In the genomic region with DNA sequence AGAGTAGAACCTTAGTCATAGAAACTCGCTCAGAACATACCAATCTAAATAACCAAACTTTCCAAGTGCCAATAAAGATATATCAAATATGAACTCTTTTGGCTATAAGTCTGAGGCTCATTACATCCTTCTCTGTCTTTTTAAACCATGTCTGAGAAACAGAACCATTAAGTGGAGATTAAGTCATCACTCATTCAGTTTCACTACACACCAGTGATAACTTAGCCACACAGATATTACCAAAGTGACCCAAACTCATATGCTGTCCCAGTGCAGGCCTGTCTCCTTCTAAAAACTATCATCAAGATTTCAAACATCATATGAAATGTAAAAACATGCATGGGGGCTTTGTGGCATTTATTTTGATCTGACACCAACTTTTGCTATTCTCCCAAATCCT, we compare ENCODE assay signal across 3 cellular contexts.
TF ChIP-seq lines count a peak whose summit lies in the region.

No MANE protein-coding gene starts in this region.

TF ChIP-seq in GM23338, 12 proteins besides CTCF, POLR2A, EP300 and RAD21 (continued from another document and continues in another):
- TF ChIP-seq, protein P1, sequence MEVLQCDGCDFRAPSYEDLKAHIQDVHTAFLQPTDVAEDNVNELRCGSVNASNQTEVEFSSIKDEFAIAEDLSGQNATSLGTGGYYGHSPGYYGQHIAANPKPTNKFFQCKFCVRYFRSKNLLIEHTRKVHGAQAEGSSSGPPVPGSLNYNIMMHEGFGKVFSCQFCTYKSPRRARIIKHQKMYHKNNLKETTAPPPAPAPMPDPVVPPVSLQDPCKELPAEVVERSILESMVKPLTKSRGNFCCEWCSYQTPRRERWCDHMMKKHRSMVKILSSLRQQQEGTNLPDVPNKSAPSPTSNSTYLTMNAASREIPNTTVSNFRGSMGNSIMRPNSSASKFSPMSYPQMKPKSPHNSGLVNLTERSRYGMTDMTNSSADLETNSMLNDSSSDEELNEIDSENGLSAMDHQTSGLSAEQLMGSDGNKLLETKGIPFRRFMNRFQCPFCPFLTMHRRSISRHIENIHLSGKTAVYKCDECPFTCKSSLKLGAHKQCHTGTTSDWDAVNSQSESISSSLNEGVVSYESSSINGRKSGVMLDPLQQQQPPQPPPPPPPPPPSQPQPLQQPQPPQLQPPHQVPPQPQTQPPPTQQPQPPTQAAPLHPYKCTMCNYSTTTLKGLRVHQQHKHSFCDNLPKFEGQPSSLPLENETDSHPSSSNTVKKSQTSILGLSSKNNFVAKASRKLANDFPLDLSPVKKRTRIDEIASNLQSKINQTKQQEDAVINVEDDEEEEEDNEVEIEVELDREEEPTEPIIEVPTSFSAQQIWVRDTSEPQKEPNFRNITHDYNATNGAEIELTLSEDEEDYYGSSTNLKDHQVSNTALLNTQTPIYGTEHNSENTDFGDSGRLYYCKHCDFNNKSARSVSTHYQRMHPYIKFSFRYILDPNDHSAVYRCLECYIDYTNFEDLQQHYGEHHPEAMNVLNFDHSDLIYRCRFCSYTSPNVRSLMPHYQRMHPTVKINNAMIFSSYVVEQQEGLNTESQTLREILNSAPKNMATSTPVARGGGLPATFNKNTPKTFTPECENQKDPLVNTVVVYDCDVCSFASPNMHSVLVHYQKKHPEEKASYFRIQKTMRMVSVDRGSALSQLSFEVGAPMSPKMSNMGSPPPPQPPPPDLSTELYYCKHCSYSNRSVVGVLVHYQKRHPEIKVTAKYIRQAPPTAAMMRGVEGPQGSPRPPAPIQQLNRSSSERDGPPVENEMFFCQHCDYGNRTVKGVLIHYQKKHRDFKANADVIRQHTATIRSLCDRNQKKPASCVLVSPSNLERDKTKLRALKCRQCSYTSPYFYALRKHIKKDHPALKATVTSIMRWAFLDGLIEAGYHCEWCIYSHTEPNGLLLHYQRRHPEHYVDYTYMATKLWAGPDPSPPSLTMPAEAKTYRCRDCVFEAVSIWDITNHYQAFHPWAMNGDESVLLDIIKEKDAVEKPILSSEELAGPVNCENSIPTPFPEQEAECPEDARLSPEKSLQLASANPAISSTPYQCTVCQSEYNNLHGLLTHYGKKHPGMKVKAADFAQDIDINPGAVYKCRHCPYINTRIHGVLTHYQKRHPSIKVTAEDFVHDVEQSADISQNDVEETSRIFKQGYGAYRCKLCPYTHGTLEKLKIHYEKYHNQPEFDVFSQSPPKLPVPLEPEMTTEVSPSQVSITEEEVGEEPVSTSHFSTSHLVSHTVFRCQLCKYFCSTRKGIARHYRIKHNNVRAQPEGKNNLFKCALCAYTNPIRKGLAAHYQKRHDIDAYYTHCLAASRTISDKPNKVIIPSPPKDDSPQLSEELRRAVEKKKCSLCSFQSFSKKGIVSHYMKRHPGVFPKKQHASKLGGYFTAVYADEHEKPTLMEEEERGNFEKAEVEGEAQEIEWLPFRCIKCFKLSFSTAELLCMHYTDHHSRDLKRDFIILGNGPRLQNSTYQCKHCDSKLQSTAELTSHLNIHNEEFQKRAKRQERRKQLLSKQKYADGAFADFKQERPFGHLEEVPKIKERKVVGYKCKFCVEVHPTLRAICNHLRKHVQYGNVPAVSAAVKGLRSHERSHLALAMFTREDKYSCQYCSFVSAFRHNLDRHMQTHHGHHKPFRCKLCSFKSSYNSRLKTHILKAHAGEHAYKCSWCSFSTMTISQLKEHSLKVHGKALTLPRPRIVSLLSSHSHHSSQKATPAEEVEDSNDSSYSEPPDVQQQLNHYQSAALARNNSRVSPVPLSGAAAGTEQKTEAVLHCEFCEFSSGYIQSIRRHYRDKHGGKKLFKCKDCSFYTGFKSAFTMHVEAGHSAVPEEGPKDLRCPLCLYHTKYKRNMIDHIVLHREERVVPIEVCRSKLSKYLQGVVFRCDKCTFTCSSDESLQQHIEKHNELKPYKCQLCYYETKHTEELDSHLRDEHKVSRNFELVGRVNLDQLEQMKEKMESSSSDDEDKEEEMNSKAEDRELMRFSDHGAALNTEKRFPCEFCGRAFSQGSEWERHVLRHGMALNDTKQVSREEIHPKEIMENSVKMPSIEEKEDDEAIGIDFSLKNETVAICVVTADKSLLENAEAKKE (CRISPR knock-in tag; IDR thresholded peaks at IDR 0.05), result no peak
- TF ChIP-seq NANOG (IDR thresholded peaks at IDR 0.05; ENCODE audit: borderline replicate concordance), result no peak
- no peak for TF ChIP-seq ZNF114 (CRISPR knock-in tag; IDR thresholded peaks at IDR 0.05)

TF ChIP-seq in WTC11, 78 proteins besides CTCF, POLR2A, EP300 and RAD21 (continued from another document):
- TF ChIP-seq, protein P2, sequence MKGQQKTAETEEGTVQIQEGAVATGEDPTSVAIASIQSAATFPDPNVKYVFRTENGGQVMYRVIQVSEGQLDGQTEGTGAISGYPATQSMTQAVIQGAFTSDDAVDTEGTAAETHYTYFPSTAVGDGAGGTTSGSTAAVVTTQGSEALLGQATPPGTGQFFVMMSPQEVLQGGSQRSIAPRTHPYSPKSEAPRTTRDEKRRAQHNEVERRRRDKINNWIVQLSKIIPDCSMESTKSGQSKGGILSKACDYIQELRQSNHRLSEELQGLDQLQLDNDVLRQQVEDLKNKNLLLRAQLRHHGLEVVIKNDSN (CRISPR knock-in tag; IDR thresholded peaks at IDR 0.05), result no peak
- TF ChIP-seq, protein P3, sequence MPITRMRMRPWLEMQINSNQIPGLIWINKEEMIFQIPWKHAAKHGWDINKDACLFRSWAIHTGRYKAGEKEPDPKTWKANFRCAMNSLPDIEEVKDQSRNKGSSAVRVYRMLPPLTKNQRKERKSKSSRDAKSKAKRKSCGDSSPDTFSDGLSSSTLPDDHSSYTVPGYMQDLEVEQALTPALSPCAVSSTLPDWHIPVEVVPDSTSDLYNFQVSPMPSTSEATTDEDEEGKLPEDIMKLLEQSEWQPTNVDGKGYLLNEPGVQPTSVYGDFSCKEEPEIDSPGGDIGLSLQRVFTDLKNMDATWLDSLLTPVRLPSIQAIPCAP (CRISPR knock-in tag; IDR thresholded peaks at IDR 0.05), result no peak
- TF ChIP-seq OVOL2 (CRISPR knock-in tag; IDR thresholded peaks at IDR 0.05; ENCODE audit: borderline replicate concordance), result no peak
- TF ChIP-seq CREB1 (CRISPR knock-in tag; IDR thresholded peaks at IDR 0.05), result no peak
- no peak for TF ChIP-seq ZNF121 (CRISPR knock-in tag; IDR thresholded peaks at IDR 0.05)
- no peak for TF ChIP-seq ZNF317 (CRISPR knock-in tag; IDR thresholded peaks at IDR 0.05; ENCODE audit: borderline replicate concordance, low read depth)
- TF ChIP-seq, protein P4, sequence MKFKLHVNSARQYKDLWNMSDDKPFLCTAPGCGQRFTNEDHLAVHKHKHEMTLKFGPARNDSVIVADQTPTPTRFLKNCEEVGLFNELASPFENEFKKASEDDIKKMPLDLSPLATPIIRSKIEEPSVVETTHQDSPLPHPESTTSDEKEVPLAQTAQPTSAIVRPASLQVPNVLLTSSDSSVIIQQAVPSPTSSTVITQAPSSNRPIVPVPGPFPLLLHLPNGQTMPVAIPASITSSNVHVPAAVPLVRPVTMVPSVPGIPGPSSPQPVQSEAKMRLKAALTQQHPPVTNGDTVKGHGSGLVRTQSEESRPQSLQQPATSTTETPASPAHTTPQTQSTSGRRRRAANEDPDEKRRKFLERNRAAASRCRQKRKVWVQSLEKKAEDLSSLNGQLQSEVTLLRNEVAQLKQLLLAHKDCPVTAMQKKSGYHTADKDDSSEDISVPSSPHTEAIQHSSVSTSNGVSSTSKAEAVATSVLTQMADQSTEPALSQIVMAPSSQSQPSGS (CRISPR knock-in tag; IDR thresholded peaks at IDR 0.05; ENCODE audit: borderline replicate concordance, low read depth), result no peak
- TF ChIP-seq ELF4 (CRISPR knock-in tag; IDR thresholded peaks at IDR 0.05; ENCODE audit: low read depth), result no peak
- TF ChIP-seq, protein P5, sequence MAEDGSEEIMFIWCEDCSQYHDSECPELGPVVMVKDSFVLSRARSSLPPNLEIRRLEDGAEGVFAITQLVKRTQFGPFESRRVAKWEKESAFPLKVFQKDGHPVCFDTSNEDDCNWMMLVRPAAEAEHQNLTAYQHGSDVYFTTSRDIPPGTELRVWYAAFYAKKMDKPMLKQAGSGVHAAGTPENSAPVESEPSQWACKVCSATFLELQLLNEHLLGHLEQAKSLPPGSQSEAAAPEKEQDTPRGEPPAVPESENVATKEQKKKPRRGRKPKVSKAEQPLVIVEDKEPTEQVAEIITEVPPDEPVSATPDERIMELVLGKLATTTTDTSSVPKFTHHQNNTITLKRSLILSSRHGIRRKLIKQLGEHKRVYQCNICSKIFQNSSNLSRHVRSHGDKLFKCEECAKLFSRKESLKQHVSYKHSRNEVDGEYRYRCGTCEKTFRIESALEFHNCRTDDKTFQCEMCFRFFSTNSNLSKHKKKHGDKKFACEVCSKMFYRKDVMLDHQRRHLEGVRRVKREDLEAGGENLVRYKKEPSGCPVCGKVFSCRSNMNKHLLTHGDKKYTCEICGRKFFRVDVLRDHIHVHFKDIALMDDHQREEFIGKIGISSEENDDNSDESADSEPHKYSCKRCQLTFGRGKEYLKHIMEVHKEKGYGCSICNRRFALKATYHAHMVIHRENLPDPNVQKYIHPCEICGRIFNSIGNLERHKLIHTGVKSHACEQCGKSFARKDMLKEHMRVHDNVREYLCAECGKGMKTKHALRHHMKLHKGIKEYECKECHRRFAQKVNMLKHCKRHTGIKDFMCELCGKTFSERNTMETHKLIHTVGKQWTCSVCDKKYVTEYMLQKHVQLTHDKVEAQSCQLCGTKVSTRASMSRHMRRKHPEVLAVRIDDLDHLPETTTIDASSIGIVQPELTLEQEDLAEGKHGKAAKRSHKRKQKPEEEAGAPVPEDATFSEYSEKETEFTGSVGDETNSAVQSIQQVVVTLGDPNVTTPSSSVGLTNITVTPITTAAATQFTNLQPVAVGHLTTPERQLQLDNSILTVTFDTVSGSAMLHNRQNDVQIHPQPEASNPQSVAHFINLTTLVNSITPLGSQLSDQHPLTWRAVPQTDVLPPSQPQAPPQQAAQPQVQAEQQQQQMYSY (CRISPR knock-in tag; IDR thresholded peaks at IDR 0.05), result no peak

TF ChIP-seq in SK-N-SH treated with all-trans-retinoic acid at 6 μM for 48 hours, 23 proteins besides CTCF, POLR2A, EP300 and RAD21 (continued from another document):
- TF ChIP-seq, protein P6, sequence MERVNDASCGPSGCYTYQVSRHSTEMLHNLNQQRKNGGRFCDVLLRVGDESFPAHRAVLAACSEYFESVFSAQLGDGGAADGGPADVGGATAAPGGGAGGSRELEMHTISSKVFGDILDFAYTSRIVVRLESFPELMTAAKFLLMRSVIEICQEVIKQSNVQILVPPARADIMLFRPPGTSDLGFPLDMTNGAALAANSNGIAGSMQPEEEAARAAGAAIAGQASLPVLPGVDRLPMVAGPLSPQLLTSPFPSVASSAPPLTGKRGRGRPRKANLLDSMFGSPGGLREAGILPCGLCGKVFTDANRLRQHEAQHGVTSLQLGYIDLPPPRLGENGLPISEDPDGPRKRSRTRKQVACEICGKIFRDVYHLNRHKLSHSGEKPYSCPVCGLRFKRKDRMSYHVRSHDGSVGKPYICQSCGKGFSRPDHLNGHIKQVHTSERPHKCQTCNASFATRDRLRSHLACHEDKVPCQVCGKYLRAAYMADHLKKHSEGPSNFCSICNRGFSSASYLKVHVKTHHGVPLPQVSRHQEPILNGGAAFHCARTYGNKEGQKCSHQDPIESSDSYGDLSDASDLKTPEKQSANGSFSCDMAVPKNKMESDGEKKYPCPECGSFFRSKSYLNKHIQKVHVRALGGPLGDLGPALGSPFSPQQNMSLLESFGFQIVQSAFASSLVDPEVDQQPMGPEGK (CRISPR knock-in tag; IDR thresholded peaks at IDR 0.05; ENCODE audit: borderline replicate concordance), result no peak
- TF ChIP-seq ZNF70 (CRISPR knock-in tag; IDR thresholded peaks at IDR 0.05) (no peak), ZNF8 (CRISPR knock-in tag; IDR thresholded peaks at IDR 0.05) (no peak), ARNTL (CRISPR knock-in tag; IDR thresholded peaks at IDR 0.05; ENCODE audit: borderline replicate concordance, low read depth) (no peak), GLIS3 (CRISPR knock-in tag; IDR thresholded peaks at IDR 0.05) (no peak)
